28 cellular contexts compared by ENCODE assay signal in the genomic region with DNA sequence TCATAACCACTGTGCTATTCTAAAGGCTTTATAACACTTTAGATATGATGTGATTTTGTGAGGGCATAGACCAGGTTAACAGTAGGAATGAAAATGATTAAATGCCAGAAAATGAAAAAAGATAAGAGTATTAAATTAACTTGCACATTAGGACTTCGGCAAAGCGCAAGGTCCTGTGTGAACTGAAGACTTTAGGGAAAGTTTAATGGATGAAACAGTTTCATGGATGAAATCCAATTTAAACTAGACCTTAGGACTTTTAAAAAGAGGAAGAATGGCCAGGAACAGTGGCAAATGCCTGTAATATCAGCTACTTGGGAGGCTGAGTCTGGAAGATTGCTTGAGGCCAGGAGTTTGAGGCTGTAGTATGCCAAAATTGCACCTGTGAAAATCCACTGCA. TPM values are rescaled to one million over a fixed set of nuclear protein-coding genes. Genes with fewer than 3 reads are reported as not detected.
DNase-seq lines count a peak whose midpoint lies in the region; ATAC-seq, FAIRE-seq and TF ChIP-seq lines count a peak whose summit lies in the region.
"Had no signal": no experiment of that assay in that cellular context is flagged by ENCODE, and none has a peak within 500 bp of the region (broad histone marks: within the 10 kb centered on the region; RNA-seq: fewer than 3 reads in every experiment).

No MANE protein-coding gene starts in this region.

- peaks cover 95% of the 10 kb centered on the region for H3K79me2 ChIP-seq in PC-9 (ENCODE audit: low read depth)
- H3K79me2 ChIP-seq in keratinocyte (ENCODE audit: control insufficient read depth, insufficient read depth, low read length), result peaks cover 97% of the 10 kb centered on the region

- dilution Hi-C loops in keratinocyte (cut with MboI; ENCODE audit: extremely low pct_ligation_motif_present, low sequenced_read_pairs), result no loop called here

- intact Hi-C loops in PC-9 (cut with micrococcal nuclease; ENCODE audit: unreplicated experiment), result no loop called here

- H2AFZ ChIP-seq in PC-9 (no peak overlapping the region), keratinocyte (ENCODE audit: control insufficient read depth, low read length) (no peak overlapping the region)

- POLR2A ChIA-PET in activated CD4-positive, alpha-beta T cell treated with anti-CD3 and anti-CD28 coated beads, Interleukin-2, amount 10 ng/mL, durations not matched to agents 7 days and 5 days (lab: Charles Lee), result no interaction called here
- POLR2A ChIA-PET in PC-9 (lab: Charles Lee; ENCODE audit: unreplicated experiment), result interaction anchor here (0.5 kb wide), 1 partner anchor 9 kb away, joined by 3 read pairs; no protein-coding TSS in a partner anchor

- ATAC-seq in GM21515 (IDR thresholded peaks at IDR 0.05; ENCODE audit: unreplicated experiment), result no peak

- H3K4me3 ChIP-seq in PC-9, result no peak overlapping the region
- peak overlapping the region in 1 of 3 experiments; percentile 27 for H3K4me3 ChIP-seq in keratinocyte (ENCODE audit: control insufficient read depth in 2 of 3, extremely low read depth in 1 of 3, insufficient read depth in 2 of 3, low read depth in 1 of 3, low read length in 3 of 3)
- H3K4me3 ChIP-seq: SK-N-MC had no signal

- H3K27ac Mint-ChIP-seq in activated CD4-positive, alpha-beta T cell treated with anti-CD3 and anti-CD28 coated beads, Interleukin-2, amount 10 ng/mL, durations not matched to agents 7 days and 5 days, result peak overlapping the region; percentile 6
- H3K27ac Mint-ChIP-seq in nephron progenitor cell, result peak overlapping the region; percentile 67

- H3F3A ChIP-seq in PC-9 (ENCODE audit: insufficient read depth, low read depth), result no peaks in the 10 kb centered on the region

- BruUV-seq in PC-9 (replicated peaks; lab: Mats Ljungman, UMichigan), result no TSS peak

- no peaks in the 10 kb centered on the region for H3K27me3 Mint-ChIP-seq in activated CD4-positive, alpha-beta T cell treated with anti-CD3 and anti-CD28 coated beads, Interleukin-2, amount 10 ng/mL, durations not matched to agents 7 days and 5 days
- H3K27me3 Mint-ChIP-seq in nephron progenitor cell (ENCODE audit: low read depth, poor library complexity), result no peaks in the 10 kb centered on the region
- H3K27me3 Mint-ChIP-seq: IgD-negative memory B cell had no signal

- H3K9me2 ChIP-seq in PC-9 (ENCODE audit: insufficient read depth), result no peaks in the 10 kb centered on the region

- no peaks in the 10 kb centered on the region for H3K9me3 Mint-ChIP-seq in activated CD4-positive, alpha-beta T cell treated with anti-CD3 and anti-CD28 coated beads, Interleukin-2, amount 10 ng/mL, durations not matched to agents 7 days and 5 days
- no peaks in the 10 kb centered on the region for H3K9me3 Mint-ChIP-seq in nephron progenitor cell
- H3K9me3 Mint-ChIP-seq: HFFc6, IgD-negative memory B cell had no signal

- H3K27ac ChIP-seq in PC-9 (no peak overlapping the region; the same call in 1 of the 2 replicates), keratinocyte (ENCODE audit: control insufficient read depth, insufficient read depth, low read length) (no peak overlapping the region)
- H3K27ac ChIP-seq: 22Rv1, C4-2B, SK-N-MC had no signal

- H3K27me3 ChIP-seq in PC-9 (ENCODE audit: insufficient read depth, low read depth), result no peaks in the 10 kb centered on the region
- H3K27me3 ChIP-seq in keratinocyte (ENCODE audit: control insufficient read depth, extremely low read depth, insufficient read depth, low read length), result no peaks in the 10 kb centered on the region

- H3K4me3 Mint-ChIP-seq in activated CD4-positive, alpha-beta T cell treated with anti-CD3 and anti-CD28 coated beads, Interleukin-2, amount 10 ng/mL, durations not matched to agents 7 days and 5 days, result no peak overlapping the region
- H3K4me3 Mint-ChIP-seq in nephron progenitor cell, result no peak overlapping the region
- H3K4me3 Mint-ChIP-seq: HFFc6 had no signal

- no peak for TF ChIP-seq CTCF in PC-9 (conservative IDR thresholded peaks at IDR 0.05)
- no peak for TF ChIP-seq CTCF in keratinocyte (optimal IDR thresholded peaks at IDR 0.05 in 1 of 3, IDR thresholded peaks at IDR 0.05 in 1 of 3, conservative IDR thresholded peaks at IDR 0.05 in 1 of 3; ENCODE audit: extremely low read depth in 1 of 3, insufficient read depth in 2 of 3, low read length in 3 of 3)
- TF ChIP-seq CTCF in nephron progenitor cell (IDR thresholded peaks at IDR 0.05), result no peak

- H3K36me3 ChIP-seq in PC-9 (ENCODE audit: low read depth), result peaks cover 14% of the 10 kb centered on the region
- peaks cover 2 to 28% of the 10 kb centered on the region in 2 experiments for H3K36me3 ChIP-seq in keratinocyte (ENCODE audit: control insufficient read depth in 2 of 2, extremely low read depth in 1 of 2, insufficient read depth in 2 of 2, low read length in 2 of 2)

- no peak overlapping the region for H3K9ac ChIP-seq in keratinocyte (ENCODE audit: control insufficient read depth, extremely low read depth, insufficient read depth, low read length)

- no peaks in the 10 kb centered on the region for H3K9me3 ChIP-seq in PC-9 (ENCODE audit: insufficient read depth, low read depth)
- no peaks in the 10 kb centered on the region for H3K9me3 ChIP-seq in keratinocyte (ENCODE audit: control insufficient read depth, low read depth, low read length)

- no peaks in the 10 kb centered on the region for H3K9me1 ChIP-seq in keratinocyte (ENCODE audit: control insufficient read depth, extremely low read depth, insufficient read depth, low read length)

- peak overlapping the region; percentile 26 for H3K4me2 ChIP-seq in PC-9
- no peak overlapping the region for H3K4me2 ChIP-seq in keratinocyte (ENCODE audit: control insufficient read depth, extremely low read depth, insufficient read depth, low read depth, low read length)

- FAIRE-seq in keratinocyte (lab: Jason Lieb, UNC), result peak; percentile 29
- FAIRE-seq: GM12891, GM18507, H1 had no signal

- CTCF ChIA-PET in activated CD4-positive, alpha-beta T cell treated with anti-CD3 and anti-CD28 coated beads, Interleukin-2, amount 10 ng/mL, durations not matched to agents 7 days and 5 days (lab: Charles Lee), result interaction anchor here (1.0 kb wide), 1 partner anchor 167 kb away, joined by 3 read pairs; a partner anchor contains a TSS
- CTCF ChIA-PET in PC-9 (lab: Charles Lee), result no interaction called here

- peaks cover 65% of the 10 kb centered on the region for H3K36me3 Mint-ChIP-seq in activated CD4-positive, alpha-beta T cell treated with anti-CD3 and anti-CD28 coated beads, Interleukin-2, amount 10 ng/mL, durations not matched to agents 7 days and 5 days (ENCODE audit: low read depth)
- peaks cover 72% of the 10 kb centered on the region for H3K36me3 Mint-ChIP-seq in nephron progenitor cell (ENCODE audit: low read depth)

- H3K4me1 Mint-ChIP-seq in activated CD4-positive, alpha-beta T cell treated with anti-CD3 and anti-CD28 coated beads, Interleukin-2, amount 10 ng/mL, durations not matched to agents 7 days and 5 days, result peaks cover 42% of the 10 kb centered on the region
- H3K4me1 Mint-ChIP-seq in nephron progenitor cell, result peaks cover 19% of the 10 kb centered on the region

- no peak for DNase-seq in activated CD4-positive, alpha-beta T cell treated with anti-CD3 and anti-CD28 coated beads, Interleukin-2, amount 10 ng/mL, durations not matched to agents 7 days and 5 days
- no peak for DNase-seq in activated CD4-positive, alpha-beta T cell treated with anti-CD3 and anti-CD28 coated beads for 48 hours
- DNase-seq in PC-9 (no peak), keratinocyte (ENCODE audit: low read depth, low spot score) (no peak), nephron progenitor cell (no peak), NCI-H146 treated with DMSO at 0.1 percent for 48 hours (lab: John Stamatoyannopoulos, UW; ENCODE audit: unreplicated experiment) (no peak), GM19238 (ENCODE audit: insufficient read length, low spot score) (no peak)
- DNase-seq: AML-193, Calu3, EL, HFFc6, Karpas-422, MM.1S, NCI-H1092, NCI-H1436 treated with DMSO at 0.1 percent for 48 hours, NCI-H2081, NCI-H2171 treated with DMSO at 0.1 percent for 48 hours, NCI-H446, NCI-H526 treated with DMSO at 0.1 percent for 48 hours, SHP77 had no signal

- peaks cover 12% of the 10 kb centered on the region for H3K4me1 ChIP-seq in PC-9 (replicated peaks; ENCODE audit: insufficient read depth)
- H3K4me1 ChIP-seq in keratinocyte (ENCODE audit: control insufficient read depth, extremely low read depth, insufficient read depth, low read length), result peaks cover 27% of the 10 kb centered on the region

- H4K20me1 ChIP-seq in PC-9 (ENCODE audit: insufficient read depth) (peaks cover 18% of the 10 kb centered on the region), keratinocyte (ENCODE audit: control insufficient read depth, extremely low read depth, insufficient read depth, low read length) (peaks cover 39% of the 10 kb centered on the region)

RNA-seq across cellular contexts. Expression of a gene that starts 8.7 kb away (rescaled TPM):
- total RNA-seq in activated CD4-positive, alpha-beta T cell treated with anti-CD3 and anti-CD28 coated beads, Interleukin-2, amount 10 ng/mL, durations not matched to agents 7 days and 5 days, result 10 to 100 TPM; 47.2 to 51.2 TPM
- total RNA-seq in PC-9 (2021), result 116 and 119 TPM in 2 replicates
- 44.4 to 58.0 TPM (median 53.1 TPM) in 3 replicates for polyA plus RNA-seq in keratinocyte
- polyA plus RNA-seq in keratinocyte (2011; ENCODE audit: low read depth), result 150 TPM
- 36.2 and 58.9 TPM in 2 replicates for polyA plus RNA-seq in keratinocyte (2011; cell fraction: cytosol; rRNA removed)
- 68.3 and 79.3 TPM in 2 replicates for polyA plus RNA-seq in keratinocyte (2011; cell fraction: nucleus; rRNA removed)
- polyA plus RNA-seq in keratinocyte (2012; ENCODE audit: low replicate concordance), result 37.2 and 52.5 TPM in 2 replicates
- 76.8 to 122 TPM (median 104 TPM) in 3 replicates for polyA minus RNA-seq in keratinocyte
- polyA minus RNA-seq in keratinocyte (2011; cell fraction: cytosol; rRNA and poly(A)+ RNA removed), result 78.1 TPM
- polyA minus RNA-seq in keratinocyte (2011; cell fraction: nucleus; rRNA and poly(A)+ RNA removed), result 103 and 188 TPM in 2 replicates
